Comparison of ENCODE assay signal across 19 cellular contexts in genomic region chr4:83196936-83197335, GRCh38.
DNase-seq lines count a peak whose midpoint lies in the region; ATAC-seq, FAIRE-seq and TF ChIP-seq lines count a peak whose summit lies in the region.
"Had no signal": no experiment of that assay in that cellular context is flagged by ENCODE, and none has a peak within 500 bp of the region (broad histone marks: within the 10 kb centered on the region; RNA-seq: fewer than 3 reads in every experiment).

No MANE protein-coding gene starts in this region.

- SMC1A ChIA-PET in GM12878 (lab: Charles Lee; ENCODE audit: uncharacterized antibody, unreplicated experiment) = interaction anchor here (0.7 to 3.7 kb wide), 12 partner anchors 8 to 121 kb away, joined by 3 to 12 read pairs (median 6); partner anchors contain the start of gene PLAC8

- CTCF ChIA-PET in GM12878 (lab: Yijun Ruan, JAX) = interaction anchor here (2.0 kb wide), 1 partner anchor 83 kb away, joined by 6 read pairs; no protein-coding TSS in a partner anchor

- 45% methylated on average over 2 of the region's 2 CpGs for WGBS in GM12878 (ENCODE audit: insufficient coverage, insufficient replicate concordance, low lambda C conversion rate, missing lambda C conversion rate)

- ATAC-seq in GM12878 (peak; percentile 20), naive B cell (ENCODE audit: low read depth in 2 of 2) (no peak)
- ATAC-seq: SK-N-SH treated with all-trans-retinoic acid at 6 μM for 48 hours had no signal

- H3K4me2 ChIP-seq in GM12878 (ENCODE audit: control insufficient read depth, insufficient read depth) = no peak overlapping the region

- TF ChIP-seq POLR2A in GM12878 (IDR thresholded peaks at IDR 0.05; ENCODE audit: low read depth, low read length) = no peak

- H3K4me3 ChIP-seq in HL-60 (replicated peaks; ENCODE audit: insufficient read depth, low read length) (no peak overlapping the region), GM12878 (no peak overlapping the region)

- H3K27me3 ChIP-seq in HL-60 (ENCODE audit: insufficient read depth, poor library complexity, severe bottlenecking) (no peaks in the 10 kb centered on the region), GM12878 (replicated peaks in 1 of 2; ENCODE audit: control insufficient read depth in 2 of 2, insufficient read depth in 2 of 2, low read length in 1 of 2) (no peaks in the 10 kb centered on the region)

- no peak overlapping the region for H2AFZ ChIP-seq in GM12878 (ENCODE audit: control insufficient read depth, low read depth, low read length)

- no peak overlapping the region for H3K9ac ChIP-seq in GM12878 (ENCODE audit: control insufficient read depth, insufficient read depth, low read length)

- no peak for DNase-seq in CD14-positive monocyte (ENCODE audit: low spot score)
- no peak for DNase-seq in HL-60 (ENCODE audit: low read depth in 1 of 2, low spot score in 1 of 2)
- DNase-seq in GM12878 (ENCODE audit: low read depth, low spot score) = no peak
- no peak for DNase-seq in naive B cell
- DNase-seq in DMS153 (lab: John Stamatoyannopoulos, UW) = no peak
- DNase-seq in NCI-H2227 treated with DMSO at 0.1 percent for 48 hours (lab: John Stamatoyannopoulos, UW) = no peak
- DNase-seq in cerebellar nuclear complex (lab: John Stamatoyannopoulos, UW) = no peak
- no peak for DNase-seq in GM10266 (ENCODE audit: extremely low spot score)
- DNase-seq: ACHN; CD8-positive, alpha-beta memory T cell; H9; IMR-90; NCI-H1105; NCI-H1694 treated with DMSO at 0.1 percent for 48 hours; NCI-H446; NCI-H774; SHP77 had no signal

- H3K4me1 ChIP-seq in GM12878 (ENCODE audit: control insufficient read depth, insufficient read depth, low read length) = peaks cover 10% of the 10 kb centered on the region

- H3K27ac ChIP-seq in HL-60 (replicated peaks) (peak overlapping the region; percentile 76), GM12878 (ENCODE audit: control insufficient read depth, insufficient read depth) (no peak overlapping the region)

- peak; percentile 38 for FAIRE-seq in GM12878 (lab: Jason Lieb, UNC)
- FAIRE-seq: RCC 7860 had no signal

- no peak for TF ChIP-seq RAD21 in GM12878 (IDR thresholded peaks at IDR 0.05; ENCODE audit: insufficient read depth, low read depth, low read length)

- TF ChIP-seq CTCF in CD14-positive monocyte (IDR thresholded peaks at IDR 0.05) = no peak
- no peak for TF ChIP-seq CTCF in HL-60 (IDR thresholded peaks at IDR 0.05; ENCODE audit: insufficient read depth, low read length)
- no peak for TF ChIP-seq CTCF in GM12878 (IDR thresholded peaks at IDR 0.05 in 2 of 3, conservative IDR thresholded peaks at IDR 0.05 in 1 of 3; ENCODE audit: control insufficient read depth in 2 of 3, extremely low read depth in 1 of 3, insufficient read depth in 1 of 3, low read depth in 3 of 3, low read length in 3 of 3)
- no peak for TF ChIP-seq CTCF in GM10266 (IDR thresholded peaks at IDR 0.05; ENCODE audit: control insufficient read depth, insufficient read depth, low read depth, missing control alignments)

- H3K27ac Mint-ChIP-seq in CD14-positive monocyte = peak overlapping the region; percentile 82 to 96 (median 91)
- peak overlapping the region; percentile 33 to 96 (median 82) for H3K27ac Mint-ChIP-seq in naive B cell

- in situ Hi-C loops in GM12878 (cut with MboI) = no loop called here

- H3K4me3 Mint-ChIP-seq in CD14-positive monocyte (no peak overlapping the region), naive B cell (peak overlapping the region in 6 of 8 donors; percentile 28 to 81 (median 68))
- H3K4me3 Mint-ChIP-seq: H9 had no signal

- peaks cover 0 to 1% (median 0%) of the 10 kb centered on the region in 3 donors for H3K27me3 Mint-ChIP-seq in CD14-positive monocyte (ENCODE audit: low read depth in 3 of 3)
- H3K27me3 Mint-ChIP-seq in naive B cell = no peaks in the 10 kb centered on the region

- H3K4me1 Mint-ChIP-seq in CD14-positive monocyte (peaks cover 66% of the 10 kb centered on the region), naive B cell (peaks cover 28 to 52% (median 48%) of the 10 kb centered on the region in 3 donors)

- RAD21 ChIA-PET in GM12878 (lab: Charles Lee; ENCODE audit: unreplicated experiment) = interaction anchor here (1.2 to 2.6 kb wide), 3 partner anchors 17 to 85 kb away, joined by 3 to 6 read pairs (median 4); no protein-coding TSS in a partner anchor

- H3K79me2 ChIP-seq in GM12878 (ENCODE audit: control insufficient read depth, insufficient read depth, low read length) = no peaks in the 10 kb centered on the region

- intact Hi-C loops in CD14-positive monocyte (cut with micrococcal nuclease) = loop anchor here in 1 of 2 donors (5.0 kb wide), 1 partner anchor 85 kb away; the partner anchor contains the start of gene PLAC8
- intact Hi-C loops in GM12878 (cut with micrococcal nuclease; ENCODE audit: unreplicated experiment) = no loop called here

- no peaks in the 10 kb centered on the region for H4K20me1 ChIP-seq in GM12878 (ENCODE audit: control insufficient read depth, insufficient read depth)

- BruUV-seq in GM12878 (replicated peaks; lab: Mats Ljungman, UMichigan) = no TSS peak

- H3K9me3 ChIP-seq in GM12878 (replicated peaks; ENCODE audit: control insufficient read depth, insufficient read depth, low read length) = no peaks in the 10 kb centered on the region; the same call in 1 of the 3 replicates

- no peaks in the 10 kb centered on the region for H3K36me3 ChIP-seq in GM12878 (ENCODE audit: control insufficient read depth in 2 of 2, insufficient read depth in 2 of 2, low read length in 1 of 2)

- POLR2A ChIA-PET in GM12878 (lab: Charles Lee) = interaction anchor here (1.2 kb wide), 1 partner anchor 23 kb away, joined by 5 read pairs; no protein-coding TSS in a partner anchor

- peaks cover 0 to 7% (median 0%) of the 10 kb centered on the region in 7 donors for H3K9me3 Mint-ChIP-seq in CD14-positive monocyte
- peaks cover 0 to 5% (median 0%) of the 10 kb centered on the region in 7 donors for H3K9me3 Mint-ChIP-seq in naive B cell
- H3K9me3 Mint-ChIP-seq: CD8-positive, alpha-beta memory T cell had no signal

- peaks cover 0 to 8% of the 10 kb centered on the region in 2 donors for H3K36me3 Mint-ChIP-seq in CD14-positive monocyte
- no peaks in the 10 kb centered on the region for H3K36me3 Mint-ChIP-seq in naive B cell

- no peak for TF ChIP-seq EP300 in GM12878 (IDR thresholded peaks at IDR 0.05; ENCODE audit: borderline replicate concordance in 1 of 2, control insufficient read depth in 1 of 2, low read depth in 2 of 2, low read length in 2 of 2)

TF ChIP-seq in GM12878, 131 proteins besides CTCF, POLR2A, EP300 and RAD21:
- TF ChIP-seq STAT3 (IDR thresholded peaks at IDR 0.05; ENCODE audit: low read depth, low read length) (no peak), E2F4 (IDR thresholded peaks at IDR 0.05; ENCODE audit: low read depth, low read length) (no peak), IKZF1 (conservative IDR thresholded peaks at IDR 0.05) (no peak), POLR2AphosphoS2 (IDR thresholded peaks at IDR 0.05; ENCODE audit: low read depth, low read length) (no peak), TCF3 (IDR thresholded peaks at IDR 0.05; ENCODE audit: borderline replicate concordance, insufficient read depth, low read depth, low read length) (no peak), JUND (IDR thresholded peaks at IDR 0.05; ENCODE audit: low read depth, low read length) (no peak), SMARCA5 (IDR thresholded peaks at IDR 0.05) (no peak), HDAC2 (IDR thresholded peaks at IDR 0.05) (no peak), TCF12 (IDR thresholded peaks at IDR 0.05; ENCODE audit: low read depth, low read length) (no peak)
TF ChIP-seq in GM12878: peak in this region for 0.

Comparison
In these comparisons a context has a peak if more than half of its experiments do, and no peak if none do; other contexts are left out.
1. H3K4me3 Mint-ChIP-seq: peak in naive B cell (6 of 8); none in CD14-positive monocyte (0 of 2).